Comparison of ENCODE assay signal across 8 cellular contexts in genomic region chr15:70763120-70763949, GRCh38. TPM values are rescaled to one million over a fixed set of nuclear protein-coding genes. Genes with fewer than 3 reads are reported as not detected.
DNase-seq lines count a peak whose midpoint lies in the region; ATAC-seq and TF ChIP-seq lines count a peak whose summit lies in the region.

A gene with protein sequence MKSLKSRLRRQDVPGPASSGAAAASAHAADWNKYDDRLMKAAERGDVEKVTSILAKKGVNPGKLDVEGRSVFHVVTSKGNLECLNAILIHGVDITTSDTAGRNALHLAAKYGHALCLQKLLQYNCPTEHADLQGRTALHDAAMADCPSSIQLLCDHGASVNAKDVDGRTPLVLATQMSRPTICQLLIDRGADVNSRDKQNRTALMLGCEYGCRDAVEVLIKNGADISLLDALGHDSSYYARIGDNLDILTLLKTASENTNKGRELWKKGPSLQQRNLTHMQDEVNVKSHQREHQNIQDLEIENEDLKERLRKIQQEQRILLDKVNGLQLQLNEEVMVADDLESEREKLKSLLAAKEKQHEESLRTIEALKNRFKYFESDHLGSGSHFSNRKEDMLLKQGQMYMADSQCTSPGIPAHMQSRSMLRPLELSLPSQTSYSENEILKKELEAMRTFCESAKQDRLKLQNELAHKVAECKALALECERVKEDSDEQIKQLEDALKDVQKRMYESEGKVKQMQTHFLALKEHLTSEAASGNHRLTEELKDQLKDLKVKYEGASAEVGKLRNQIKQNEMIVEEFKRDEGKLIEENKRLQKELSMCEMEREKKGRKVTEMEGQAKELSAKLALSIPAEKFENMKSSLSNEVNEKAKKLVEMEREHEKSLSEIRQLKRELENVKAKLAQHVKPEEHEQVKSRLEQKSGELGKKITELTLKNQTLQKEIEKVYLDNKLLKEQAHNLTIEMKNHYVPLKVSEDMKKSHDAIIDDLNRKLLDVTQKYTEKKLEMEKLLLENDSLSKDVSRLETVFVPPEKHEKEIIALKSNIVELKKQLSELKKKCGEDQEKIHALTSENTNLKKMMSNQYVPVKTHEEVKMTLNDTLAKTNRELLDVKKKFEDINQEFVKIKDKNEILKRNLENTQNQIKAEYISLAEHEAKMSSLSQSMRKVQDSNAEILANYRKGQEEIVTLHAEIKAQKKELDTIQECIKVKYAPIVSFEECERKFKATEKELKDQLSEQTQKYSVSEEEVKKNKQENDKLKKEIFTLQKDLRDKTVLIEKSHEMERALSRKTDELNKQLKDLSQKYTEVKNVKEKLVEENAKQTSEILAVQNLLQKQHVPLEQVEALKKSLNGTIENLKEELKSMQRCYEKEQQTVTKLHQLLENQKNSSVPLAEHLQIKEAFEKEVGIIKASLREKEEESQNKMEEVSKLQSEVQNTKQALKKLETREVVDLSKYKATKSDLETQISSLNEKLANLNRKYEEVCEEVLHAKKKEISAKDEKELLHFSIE (N-terminal part only) (minus strand): TSS chr15:70763558. CDS start chr15:70763407, 151 bp downstream.

- H3K4me1 Mint-ChIP-seq in activated T-helper 2 cell treated with anti-CD3 and anti-CD28 coated beads, Interferon-gamma antibody, Interleukin-2, Interleukin-4, amounts not matched to agents 10 μg/mL and 5 μg/mL and 100 μg/mL, durations not matched to agents 14 hours and 24 hours and 36 hours (ENCODE audit: low read depth): peaks cover 17% of the 10 kb centered on the region

- POLR2A ChIA-PET in Panc1 (lab: Charles Lee): interaction anchor here (0.7 to 1.2 kb wide), 3 partner anchors 20 to 49 kb away, joined by 3 to 16 read pairs (median 3); no protein-coding TSS in a partner anchor

- H3K27me3 ChIP-seq in Panc1 (ENCODE audit: control insufficient read depth, insufficient read depth, low read length) (no peaks in the 10 kb centered on the region), muscle layer of duodenum (ENCODE audit: low read depth, low read length) (no peaks in the 10 kb centered on the region)

- H3K36me3 Mint-ChIP-seq in activated T-helper 2 cell treated with anti-CD3 and anti-CD28 coated beads, Interferon-gamma antibody, Interleukin-2, Interleukin-4, amounts not matched to agents 10 μg/mL and 5 μg/mL and 100 μg/mL, durations not matched to agents 14 hours and 24 hours and 36 hours (ENCODE audit: low read depth): no peaks in the 10 kb centered on the region

- DNase-seq in CMK (ENCODE audit: low read depth): peak; percentile 88
- DNase-seq in HuH-7.5 (ENCODE audit: low spot score): peak; percentile 91
- peak; percentile 95 for DNase-seq in Panc1 (ENCODE audit: low read depth, low spot score)
- DNase-seq in activated T-helper 2 cell treated with anti-CD3 and anti-CD28 coated beads, Interferon-gamma antibody, Interleukin-2, Interleukin-4, amounts not matched to agents 10 μg/mL and 5 μg/mL and 100 μg/mL, durations not matched to agents 14 hours and 24 hours and 36 hours (ENCODE audit: low spot score): peak; percentile 67
- DNase-seq in fibroblast of gingiva (ENCODE audit: low read depth): peak; percentile 90
- DNase-seq in stimulated activated CD8-positive, alpha-beta memory T cell treated with anti-CD3 and anti-CD28 coated beads, Interleukin-7, amount 100 ng/mL, for 1 hour (ENCODE audit: low read depth in 2 of 2): peak; percentile 28 to 29

- BruUV-seq in Panc1 (replicated peaks; lab: Mats Ljungman, UMichigan): no TSS peak

- peak within 1 kb of the TSS; percentile 82 for H3K4me3 Mint-ChIP-seq in activated T-helper 2 cell treated with anti-CD3 and anti-CD28 coated beads, Interferon-gamma antibody, Interleukin-2, Interleukin-4, amounts not matched to agents 10 μg/mL and 5 μg/mL and 100 μg/mL, durations not matched to agents 14 hours and 24 hours and 36 hours (ENCODE audit: low read depth)

- peak; percentile 86 for ATAC-seq in GM21515 (IDR thresholded peaks at IDR 0.05; ENCODE audit: unreplicated experiment)
- peak; percentile 95 for ATAC-seq in Panc1

- no peaks in the 10 kb centered on the region for H3K9me3 Mint-ChIP-seq in activated T-helper 2 cell treated with anti-CD3 and anti-CD28 coated beads, Interferon-gamma antibody, Interleukin-2, Interleukin-4, amounts not matched to agents 10 μg/mL and 5 μg/mL and 100 μg/mL, durations not matched to agents 14 hours and 24 hours and 36 hours

- CTCF ChIA-PET in Panc1 (lab: Charles Lee): interaction anchor here (0.6 to 0.9 kb wide), 2 partner anchors 49 to 1036 kb away, joined by 3 to 13 read pairs; no protein-coding TSS in a partner anchor

- intact Hi-C loops in Panc1 (cut with micrococcal nuclease; ENCODE audit: unreplicated experiment): loop anchor here (5.0 kb wide), 1 partner anchor 49 kb away; no protein-coding TSS in a partner anchor
- intact Hi-C loops in activated T-helper 2 cell treated with anti-CD3 and anti-CD28 coated beads, Interferon-gamma antibody, Interleukin-2, Interleukin-4, amounts not matched to agents 10 μg/mL and 5 μg/mL and 100 μg/mL, durations not matched to agents 14 hours and 24 hours and 36 hours (cut with micrococcal nuclease): loop anchor here (5.0 kb wide), 1 partner anchor 91 kb away; no protein-coding TSS in a partner anchor

- H3K36me3 ChIP-seq in Panc1 (ENCODE audit: control insufficient read depth, insufficient read depth, low read length) (peaks cover 9% of the 10 kb centered on the region), muscle layer of duodenum (ENCODE audit: control insufficient read depth in 1 of 2, insufficient read depth in 2 of 2, low read length in 2 of 2) (no peaks in the 10 kb centered on the region)

- no peak for TF ChIP-seq CTCF in Panc1 (IDR thresholded peaks at IDR 0.05)

- H3K9me3 ChIP-seq in Panc1 (ENCODE audit: control insufficient read depth, insufficient read depth, low read depth, low read length) (no peaks in the 10 kb centered on the region), muscle layer of duodenum (ENCODE audit: control insufficient read depth in 1 of 2, low read length in 2 of 2) (no peaks in the 10 kb centered on the region)

- in situ Hi-C loops in Panc1 (cut with HindIII; ENCODE audit: low pct_unique_long_range_greater_than_20kb, low sequenced_read_pairs): no loop called here

- H3K27ac ChIP-seq in Panc1 (ENCODE audit: low read length): peak within 1 kb of the TSS; percentile 100
- H3K27ac ChIP-seq in muscle layer of duodenum (ENCODE audit: low read length): peak within 1 kb of the TSS; percentile 56

- no peak within 1 kb of the TSS for H3K27ac Mint-ChIP-seq in activated T-helper 2 cell treated with anti-CD3 and anti-CD28 coated beads, Interferon-gamma antibody, Interleukin-2, Interleukin-4, amounts not matched to agents 10 μg/mL and 5 μg/mL and 100 μg/mL, durations not matched to agents 14 hours and 24 hours and 36 hours

- H3K4me1 ChIP-seq in Panc1 (ENCODE audit: control insufficient read depth, insufficient read depth, low read length): peaks cover 42% of the 10 kb centered on the region
- H3K4me1 ChIP-seq in muscle layer of duodenum (ENCODE audit: control insufficient read depth in 1 of 2, insufficient read depth in 2 of 2, low read length in 2 of 2): peaks cover 0 to 6% of the 10 kb centered on the region in 2 donors

- peaks cover 58% of the 10 kb centered on the region for H3K27me3 Mint-ChIP-seq in activated T-helper 2 cell treated with anti-CD3 and anti-CD28 coated beads, Interferon-gamma antibody, Interleukin-2, Interleukin-4, amounts not matched to agents 10 μg/mL and 5 μg/mL and 100 μg/mL, durations not matched to agents 14 hours and 24 hours and 36 hours (ENCODE audit: low read depth)

- H3K4me3 ChIP-seq in Panc1 (ENCODE audit: low read depth in 2 of 2, low read length in 2 of 2): peak within 1 kb of the TSS; percentile 93
- peak within 1 kb of the TSS; percentile 67 to 77 for H3K4me3 ChIP-seq in muscle layer of duodenum (ENCODE audit: low read depth in 1 of 2, low read length in 2 of 2)

RNA-seq across cellular contexts. Expression of the gene that starts here (rescaled TPM):
- total RNA-seq in Panc1 (2021; ENCODE audit: unreplicated experiment): 303 TPM
- 124 TPM for polyA plus RNA-seq in Panc1 (2012; ENCODE audit: insufficient read length)
- total RNA-seq in activated T-helper 2 cell treated with anti-CD3 and anti-CD28 coated beads, Interferon-gamma antibody, Interleukin-2, Interleukin-4, amounts not matched to agents 10 μg/mL and 5 μg/mL and 100 μg/mL, durations not matched to agents 14 hours and 24 hours and 36 hours: 1.1 and 1.3 TPM in 2 replicates

Comparison
In these comparisons a context has a peak if more than half of its experiments do, and no peak if none do; other contexts are left out.
1. Peak in every context shown above with its lines: DNase-seq, ATAC-seq, H3K4me3 ChIP-seq and H3K27ac ChIP-seq.
2. RNA of the gene that starts here (total RNA-seq): 303 TPM in Panc1 (single experiment); 1.1 to 1.3 TPM in activated T-helper 2 cell treated with anti-CD3 and anti-CD28 coated beads, Interferon-gamma antibody, Interleukin-2, Interleukin-4, amounts not matched to agents 10 μg/mL and 5 μg/mL and 100 μg/mL, durations not matched to agents 14 hours and 24 hours and 36 hours; every median in the first group is over 100 times any median in the second.
3. DNase-seq: peak in every context shown above with its lines; median percentile 95 in Panc1; 91 in HuH-7.5; 90 in fibroblast of gingiva; 88 in CMK; 67 in activated T-helper 2 cell treated with anti-CD3 and anti-CD28 coated beads, Interferon-gamma antibody, Interleukin-2, Interleukin-4, amounts not matched to agents 10 μg/mL and 5 μg/mL and 100 μg/mL, durations not matched to agents 14 hours and 24 hours and 36 hours; 28 in stimulated activated CD8-positive, alpha-beta memory T cell treated with anti-CD3 and anti-CD28 coated beads, Interleukin-7, amount 100 ng/mL, for 1 hour.